Comparison of ENCODE assay signal across 14 cellular contexts in genomic region chr21:39079617-39080016, GRCh38.
DNase-seq lines count a peak whose midpoint lies in the region; ATAC-seq and TF ChIP-seq lines count a peak whose summit lies in the region.
"Had no signal": no experiment of that assay in that cellular context is flagged by ENCODE, and none has a peak within 500 bp of the region (broad histone marks: within the 10 kb centered on the region; RNA-seq: fewer than 3 reads in every experiment).

No MANE protein-coding gene starts in this region.

- peaks cover 3% of the 10 kb centered on the region for H3K9me3 Mint-ChIP-seq in activated CD8-positive, alpha-beta T cell treated with anti-CD3 and anti-CD28 coated beads, Interleukin-2, amount 10 ng/mL, durations not matched to agents 7 days and 5 days (ENCODE audit: insufficient read depth)
- H3K9me3 Mint-ChIP-seq in CD8-positive, alpha-beta memory T cell = peaks cover 2 to 5% (median 4%) of the 10 kb centered on the region in 5 donors

- POLR2A ChIA-PET in activated CD8-positive, alpha-beta T cell treated with anti-CD3 and anti-CD28 coated beads, Interleukin-2, amount 10 ng/mL, durations not matched to agents 7 days and 5 days (lab: Charles Lee) = no interaction called here
- POLR2A ChIA-PET in CD8-positive, alpha-beta memory T cell (lab: Charles Lee) = no interaction called here

- peak; percentile 31 for ATAC-seq in esophagus mucosa
- ATAC-seq in right lobe of liver = peak; percentile 49 to 88 (median 72)
- ATAC-seq in GM18498 (IDR thresholded peaks at IDR 0.05; ENCODE audit: unreplicated experiment) = no peak
- no peak for ATAC-seq in activated CD8-positive, alpha-beta T cell treated with anti-CD3 and anti-CD28 coated beads, Interleukin-2, amount 10 ng/mL, durations not matched to agents 7 days and 5 days
- ATAC-seq in HG02884 (IDR thresholded peaks at IDR 0.05; ENCODE audit: unreplicated experiment) = no peak
- ATAC-seq: HCT116 had no signal

- intact Hi-C loops in right lobe of liver (cut with DNase I) = no loop called here
- intact Hi-C loops in spleen (cut with DNase I; ENCODE audit: low total_unique reads) = no loop called here

- WGBS in right lobe of liver (ENCODE audit: insufficient coverage, low coverage, low lambda C conversion rate, missing lambda C conversion rate) = 36% methylated on average over 7 of the region's 15 CpGs
- WGBS in spleen, 5 donors = 42 to 62% (median 48%) methylated on average over 15 of the region's 15 CpGs

- peak overlapping the region in 2 of 3 donors; percentile 43 to 58 for H3K27ac ChIP-seq in right lobe of liver
- peak overlapping the region in 6 of 8 donors; percentile 51 to 90 (median 75) for H3K27ac ChIP-seq in spleen
- H3K27ac ChIP-seq in CD8-positive, alpha-beta memory T cell (ENCODE audit: low read depth, low read length) = no peak overlapping the region
- H3K27ac ChIP-seq: BLaER1 had no signal

- TF ChIP-seq CTCF in NB4 (IDR thresholded peaks at IDR 0.05; ENCODE audit: low read depth, low read length) (no peak), right lobe of liver (IDR thresholded peaks at IDR 0.05) (no peak), spleen (IDR thresholded peaks at IDR 0.05 in 8 of 11, conservative IDR thresholded peaks at IDR 0.05 in 3 of 11) (no peak)

- CTCF ChIA-PET in activated CD8-positive, alpha-beta T cell treated with anti-CD3 and anti-CD28 coated beads, Interleukin-2, amount 10 ng/mL, durations not matched to agents 7 days and 5 days (lab: Charles Lee) = no interaction called here
- CTCF ChIA-PET in CD8-positive, alpha-beta memory T cell (lab: Charles Lee) = no interaction called here

- TF ChIP-seq POLR2A in NB4 (IDR thresholded peaks at IDR 0.05; ENCODE audit: extremely low read depth, insufficient read length) (no peak), right lobe of liver (IDR thresholded peaks at IDR 0.05) (no peak), spleen (IDR thresholded peaks at IDR 0.05) (no peak)

- H3K9me3 ChIP-seq in right lobe of liver = no peaks in the 10 kb centered on the region
- peaks cover 0 to 13% (median 11%) of the 10 kb centered on the region in 8 donors for H3K9me3 ChIP-seq in spleen
- H3K9me3 ChIP-seq in CD8-positive, alpha-beta memory T cell (ENCODE audit: low read length) = no peaks in the 10 kb centered on the region

- H3K4me1 ChIP-seq in right lobe of liver = peaks cover 0 to 32% (median 3%) of the 10 kb centered on the region in 4 donors
- H3K4me1 ChIP-seq in spleen = peaks cover 0 to 68% (median 26%) of the 10 kb centered on the region in 6 donors
- no peaks in the 10 kb centered on the region for H3K4me1 ChIP-seq in CD8-positive, alpha-beta memory T cell (ENCODE audit: insufficient read depth, low read length)
- H3K4me1 ChIP-seq: BLaER1 had no signal

- H3K27me3 ChIP-seq in right lobe of liver (no peaks in the 10 kb centered on the region), spleen (replicated peaks in 1 of 7) (no peaks in the 10 kb centered on the region)
- H3K27me3 ChIP-seq in CD8-positive, alpha-beta memory T cell (ENCODE audit: insufficient read depth, low read length, poor library complexity, severe bottlenecking) = no peaks in the 10 kb centered on the region
- H3K27me3 ChIP-seq: BLaER1 had no signal

- H3K4me3 ChIP-seq in NB4 (ENCODE audit: low read depth, low read length) (no peak overlapping the region), right lobe of liver (no peak overlapping the region), spleen (no peak overlapping the region)
- no peak overlapping the region for H3K4me3 ChIP-seq in CD8-positive, alpha-beta memory T cell (ENCODE audit: low read length)
- H3K4me3 ChIP-seq: BLaER1 had no signal

- no peak overlapping the region for H3K27ac Mint-ChIP-seq in activated CD8-positive, alpha-beta T cell treated with anti-CD3 and anti-CD28 coated beads, Interleukin-2, amount 10 ng/mL, durations not matched to agents 7 days and 5 days
- H3K27ac Mint-ChIP-seq in CD8-positive, alpha-beta memory T cell = no peak overlapping the region
- H3K27ac Mint-ChIP-seq: activated CD4-positive, alpha-beta T cell treated with anti-CD3 and anti-CD28 coated beads, Interleukin-2, amount 10 ng/mL, durations not matched to agents 7 days and 5 days had no signal

- DNase-seq in NB4 (ENCODE audit: low read depth) (peak; percentile 96), right lobe of liver (peak; percentile 78 to 87 (median 83)), spleen (peak; percentile 90)
- DNase-seq in activated CD8-positive, alpha-beta T cell treated with anti-CD3 and anti-CD28 coated beads, Interleukin-2, amount 10 ng/mL, durations not matched to agents 7 days and 5 days = no peak
- DNase-seq in CD8-positive, alpha-beta memory T cell = no peak
- DNase-seq: activated CD4-positive, alpha-beta T cell treated with anti-CD3 and anti-CD28 coated beads, Interleukin-2, amount 10 ng/mL, durations not matched to agents 7 days and 5 days; NCI-H510A; stimulated activated CD4-positive, alpha-beta T cell treated with anti-CD3 and anti-CD28 coated beads, Interleukin-2, amount 100 ng/mL, for 48 hours had no signal

- H3K36me3 ChIP-seq in right lobe of liver = no peaks in the 10 kb centered on the region
- no peaks in the 10 kb centered on the region for H3K36me3 ChIP-seq in spleen
- no peaks in the 10 kb centered on the region for H3K36me3 ChIP-seq in CD8-positive, alpha-beta memory T cell (ENCODE audit: insufficient read depth, low read length)
- H3K36me3 ChIP-seq: BLaER1 had no signal

- no peaks in the 10 kb centered on the region for H3K4me1 Mint-ChIP-seq in activated CD8-positive, alpha-beta T cell treated with anti-CD3 and anti-CD28 coated beads, Interleukin-2, amount 10 ng/mL, durations not matched to agents 7 days and 5 days (ENCODE audit: low read depth)
- no peaks in the 10 kb centered on the region for H3K4me1 Mint-ChIP-seq in CD8-positive, alpha-beta memory T cell
- H3K4me1 Mint-ChIP-seq: activated CD4-positive, alpha-beta T cell treated with anti-CD3 and anti-CD28 coated beads, Interleukin-2, amount 10 ng/mL, durations not matched to agents 7 days and 5 days had no signal

- no peak overlapping the region for H3K4me3 Mint-ChIP-seq in activated CD8-positive, alpha-beta T cell treated with anti-CD3 and anti-CD28 coated beads, Interleukin-2, amount 10 ng/mL, durations not matched to agents 7 days and 5 days
- H3K4me3 Mint-ChIP-seq in CD8-positive, alpha-beta memory T cell = no peak overlapping the region
- H3K4me3 Mint-ChIP-seq: activated CD4-positive, alpha-beta T cell treated with anti-CD3 and anti-CD28 coated beads, Interleukin-2, amount 10 ng/mL, durations not matched to agents 7 days and 5 days; nephron had no signal

- peaks cover 5% of the 10 kb centered on the region for H3K27me3 Mint-ChIP-seq in activated CD8-positive, alpha-beta T cell treated with anti-CD3 and anti-CD28 coated beads, Interleukin-2, amount 10 ng/mL, durations not matched to agents 7 days and 5 days (ENCODE audit: low read depth)
- peaks cover 9 to 23% of the 10 kb centered on the region in 2 donors for H3K27me3 Mint-ChIP-seq in CD8-positive, alpha-beta memory T cell

- H3K36me3 Mint-ChIP-seq in activated CD8-positive, alpha-beta T cell treated with anti-CD3 and anti-CD28 coated beads, Interleukin-2, amount 10 ng/mL, durations not matched to agents 7 days and 5 days (ENCODE audit: low read depth) = no peaks in the 10 kb centered on the region
- H3K36me3 Mint-ChIP-seq in CD8-positive, alpha-beta memory T cell = no peaks in the 10 kb centered on the region

Comparison
In these comparisons a context has a peak if more than half of its experiments do, and no peak if none do; other contexts are left out.
1. DNase-seq: peak in NB4 (single experiment), right lobe of liver (3 of 3) and spleen (single experiment); none in activated CD8-positive, alpha-beta T cell treated with anti-CD3 and anti-CD28 coated beads, Interleukin-2, amount 10 ng/mL, durations not matched to agents 7 days and 5 days (single experiment) and CD8-positive, alpha-beta memory T cell (0 of 5).
2. ATAC-seq: peak in esophagus mucosa (single experiment) and right lobe of liver (4 of 4); none in GM18498 (single experiment), activated CD8-positive, alpha-beta T cell treated with anti-CD3 and anti-CD28 coated beads, Interleukin-2, amount 10 ng/mL, durations not matched to agents 7 days and 5 days (single experiment) and HG02884 (single experiment).